ENCODE assay signal across 11 cellular contexts in the genomic region with DNA sequence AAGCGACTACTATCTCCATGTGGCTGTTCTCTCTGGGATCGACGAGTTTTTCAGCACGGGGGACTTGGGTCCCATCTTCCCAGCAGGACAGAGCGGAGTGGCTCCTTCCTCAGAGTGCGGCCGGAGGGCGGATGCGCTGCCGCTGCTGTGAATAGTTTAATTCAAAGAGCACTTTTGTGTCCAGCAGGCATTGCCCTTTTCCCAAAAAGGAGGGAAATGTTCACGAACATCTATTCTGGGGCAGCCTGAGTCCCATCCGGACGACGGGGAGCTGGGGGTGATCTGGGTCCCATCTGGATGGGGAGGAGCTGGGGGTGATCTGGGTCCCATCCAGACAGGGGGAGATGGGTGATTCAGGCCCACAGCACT.
"Had no signal": no experiment of that assay in that cellular context is flagged by ENCODE, and none has a peak within 500 bp of the region (broad histone marks: within the 10 kb centered on the region; RNA-seq: fewer than 3 reads in every experiment).

No MANE protein-coding gene starts in this region.

- H3K9me3 Mint-ChIP-seq: activated CD4-positive, alpha-beta T cell treated with anti-CD3 and anti-CD28 coated beads, Interleukin-2, amount 10 ng/mL, durations not matched to agents 7 days and 5 days; activated naive CD4-positive, alpha-beta T cell treated with anti-CD3 and anti-CD28 coated beads, Interleukin-2, amount 50 U/mL, for 24 hours; dendritic cell treated with granulocyte-macrophage colony-stimulating factor and Interleukin-4, amounts not matched to agents 40 ng/mL and 50 ng/mL, for 4 days; effector memory CD8-positive, alpha-beta T cell had no signal

- H3K27me3 Mint-ChIP-seq: activated CD4-positive, alpha-beta T cell treated with anti-CD3 and anti-CD28 coated beads, Interleukin-2, amount 10 ng/mL, durations not matched to agents 7 days and 5 days; activated naive CD4-positive, alpha-beta T cell treated with anti-CD3 and anti-CD28 coated beads, Interleukin-2, amount 50 U/mL, for 24 hours had no signal

- H3K27ac Mint-ChIP-seq: activated CD4-positive, alpha-beta T cell treated with anti-CD3 and anti-CD28 coated beads, Interleukin-2, amount 10 ng/mL, durations not matched to agents 7 days and 5 days; activated naive CD4-positive, alpha-beta T cell treated with anti-CD3 and anti-CD28 coated beads, Interleukin-2, amount 50 U/mL, for 24 hours; dendritic cell treated with granulocyte-macrophage colony-stimulating factor and Interleukin-4, amounts not matched to agents 40 ng/mL and 50 ng/mL, for 4 days; effector memory CD8-positive, alpha-beta T cell; nephron progenitor cell had no signal

- ATAC-seq: effector memory CD8-positive, alpha-beta T cell had no signal

- H3K4me1 Mint-ChIP-seq: activated CD4-positive, alpha-beta T cell treated with anti-CD3 and anti-CD28 coated beads, Interleukin-2, amount 10 ng/mL, durations not matched to agents 7 days and 5 days had no signal

- H3K4me3 Mint-ChIP-seq: activated CD4-positive, alpha-beta T cell treated with anti-CD3 and anti-CD28 coated beads, Interleukin-2, amount 10 ng/mL, durations not matched to agents 7 days and 5 days; activated naive CD4-positive, alpha-beta T cell treated with anti-CD3 and anti-CD28 coated beads, Interleukin-2, amount 50 U/mL, for 24 hours; dendritic cell treated with granulocyte-macrophage colony-stimulating factor and Interleukin-4, amounts not matched to agents 40 ng/mL and 50 ng/mL, for 4 days; effector memory CD8-positive, alpha-beta T cell; nephron progenitor cell had no signal

- DNase-seq: activated CD4-positive, alpha-beta T cell treated with anti-CD3 and anti-CD28 coated beads, Interleukin-2, amount 10 ng/mL, durations not matched to agents 7 days and 5 days; activated CD8-positive, alpha-beta memory T cell treated with anti-CD3 and anti-CD28 coated beads for 24 hours; activated effector memory CD4-positive, alpha-beta T cell treated with Interleukin-2 at 50 U/mL for 16 hours; brain microvascular endothelial cell; cerebellar nuclear complex; effector memory CD8-positive, alpha-beta T cell; erythroblast; nephron progenitor cell; T-helper 1 cell had no signal
